ENCODE assay signal across 1 cellular context in genomic region chr18:28175047-28175929, GRCh38.
TF ChIP-seq lines count a peak whose summit lies in the region.

No MANE protein-coding gene starts in this region.

TF ChIP-seq in WTC11, 78 proteins besides CTCF, POLR2A, EP300 and RAD21 (continued from another document):
- TF ChIP-seq ARID4B (CRISPR knock-in tag; IDR thresholded peaks at IDR 0.05; ENCODE audit: borderline replicate concordance) (0 out of 2 replicates have a peak, but pooled peaks have one; percentile 28), ZNF281 (CRISPR knock-in tag; IDR thresholded peaks at IDR 0.05) (0 out of 2 replicates have a peak, but pooled peaks have one; percentile 34), KAT7 (CRISPR knock-in tag; IDR thresholded peaks at IDR 0.05; ENCODE audit: borderline replicate concordance) (peak; percentile 45; the same call in 1 of the 2 replicates), E2F5 (CRISPR knock-in tag; IDR thresholded peaks at IDR 0.05) (0 out of 2 replicates have a peak, but pooled peaks have one; percentile 26)
TF ChIP-seq in WTC11: peak in this region for 8.
